In the genomic region with DNA sequence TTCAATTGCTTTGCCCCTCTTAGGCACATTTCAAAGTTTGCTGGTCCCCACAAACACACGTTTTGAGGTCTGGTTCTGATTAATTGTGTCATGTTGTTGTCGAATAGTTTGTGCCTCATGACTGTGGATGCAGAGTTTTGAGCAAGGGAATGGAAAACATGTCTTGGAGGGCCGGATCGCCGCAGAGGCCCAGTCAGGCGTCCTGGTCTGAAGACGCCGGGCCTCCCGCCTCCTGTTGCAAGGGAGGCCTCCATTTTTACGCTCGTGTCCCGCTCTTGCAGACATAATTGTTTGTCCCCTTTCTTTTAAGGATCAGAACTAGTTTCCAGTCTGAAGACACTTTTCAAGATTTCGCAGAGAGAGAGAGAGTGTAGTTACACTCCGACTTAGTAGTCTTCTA, we compare ENCODE assay signal across 1 cellular context.
TF ChIP-seq lines count a peak whose summit lies in the region.

No MANE protein-coding gene starts in this region.

TF ChIP-seq in H1, 55 proteins besides CTCF, POLR2A, EP300 and RAD21:
- no peak for TF ChIP-seq BCL11A (IDR thresholded peaks at IDR 0.05; ENCODE audit: low read depth in 2 of 2, low read length in 2 of 2)
- peak; percentile 69 for TF ChIP-seq RNF2 (IDR thresholded peaks at IDR 0.05; ENCODE audit: borderline replicate concordance, low read depth, low read length, missing control alignments, poor library complexity, severe bottlenecking)
- TF ChIP-seq E2F6 (IDR thresholded peaks at IDR 0.05) = peak; percentile 77; the same call in 1 of the 2 replicates
